8 cellular contexts compared by ENCODE assay signal in the genomic region with DNA sequence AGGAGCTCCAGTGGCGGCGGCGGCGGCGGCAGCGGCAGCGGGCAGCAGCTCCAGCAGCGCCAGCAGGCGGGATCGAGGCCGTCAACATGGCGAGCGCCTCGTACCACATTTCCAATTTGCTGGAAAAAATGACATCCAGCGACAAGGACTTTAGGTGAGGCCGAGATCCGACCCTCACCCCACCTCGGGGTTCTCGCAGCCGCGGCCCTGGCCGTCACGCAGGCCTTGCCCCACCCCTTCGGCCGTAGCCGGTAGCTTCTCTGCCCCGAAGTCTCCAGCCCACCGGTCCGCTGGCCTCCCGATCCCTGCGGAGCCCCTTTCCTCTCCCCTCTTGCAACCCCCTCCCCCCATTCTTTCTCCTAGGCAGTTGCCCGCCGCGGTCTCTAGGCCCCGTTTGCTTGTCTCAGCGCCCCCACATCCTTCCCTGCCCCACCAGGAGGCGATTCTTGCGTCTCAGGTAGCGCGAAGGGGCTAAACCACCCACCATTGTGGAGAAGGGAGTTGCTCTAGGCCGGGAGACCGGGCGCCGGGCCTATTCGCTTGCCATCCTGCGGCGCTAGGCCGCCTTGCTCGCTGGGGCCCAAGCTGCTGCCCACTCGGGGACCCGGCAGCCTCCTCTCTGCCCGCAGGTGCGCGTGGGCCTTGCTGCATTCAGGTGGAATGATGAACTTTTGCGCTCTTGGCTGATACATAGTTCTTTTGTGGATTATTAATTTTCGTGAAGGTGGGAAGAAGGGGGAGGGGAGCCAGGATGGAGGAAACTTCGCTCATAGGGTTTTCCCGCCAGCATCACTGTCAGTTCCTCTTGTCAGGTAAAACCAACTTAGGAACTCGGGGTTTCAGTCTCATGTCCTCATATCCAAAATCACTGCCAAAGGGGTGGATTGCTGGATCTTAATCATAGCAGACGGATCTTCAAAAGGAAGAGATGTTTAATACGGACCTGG. TPM values are rescaled to one million over a fixed set of nuclear protein-coding genes. Genes with fewer than 3 reads are reported as not detected.
DNase-seq lines count a peak whose midpoint lies in the region; ATAC-seq and TF ChIP-seq lines count a peak whose summit lies in the region.

No MANE protein-coding gene starts in this region.

- H4K20me1 ChIP-seq in DND-41 (ENCODE audit: insufficient read depth, low read length) = peaks cover 47% of the 10 kb centered on the region; the same call in 1 of the 2 replicates
- H4K20me1 ChIP-seq in SK-N-SH (ENCODE audit: insufficient read depth) = peaks cover 50% of the 10 kb centered on the region
- H4K20me1 ChIP-seq in hepatocyte (ENCODE audit: insufficient read depth, poor library complexity, severe bottlenecking) = peaks cover 46% of the 10 kb centered on the region

- peak overlapping the region; percentile 75 to 95 for H3K4me3 ChIP-seq in DND-41 (ENCODE audit: low read depth in 1 of 2, low read length in 2 of 2)
- H3K4me3 ChIP-seq in SK-N-SH (ENCODE audit: low read depth in 2 of 2, low read length in 1 of 2) = peak overlapping the region; percentile 95
- peak overlapping the region; percentile 86 for H3K4me3 ChIP-seq in hepatocyte
- H3K4me3 ChIP-seq in sigmoid colon = peak overlapping the region; percentile 78 to 96 (median 89)

- peak overlapping the region; percentile 93 to 100 (median 99) for H3K27ac Mint-ChIP-seq in IgD-negative memory B cell

- WGBS in SK-N-SH (ENCODE audit: low lambda C conversion rate) = 0% methylated on average over 39 of the region's 61 CpGs
- 0 to 1% (median 1%) methylated on average over 53 to 61 of the region's 61 CpGs for WGBS in adipose tissue, 3 donors
- 2% methylated on average over 52 of the region's 61 CpGs for WGBS in hepatocyte (ENCODE audit: low lambda C conversion rate, missing lambda C conversion rate)
- 0% methylated on average over 61 of the region's 61 CpGs for WGBS in sigmoid colon, 2 donors

- no peak for TF ChIP-seq RAD21 in SK-N-SH (IDR thresholded peaks at IDR 0.05; ENCODE audit: low read length)

- H3K9me3 Mint-ChIP-seq in IgD-negative memory B cell = no peaks in the 10 kb centered on the region

- TF ChIP-seq EP300 in SK-N-SH (IDR thresholded peaks at IDR 0.05; ENCODE audit: borderline replicate concordance in 1 of 2, low read depth in 1 of 2, low read length in 1 of 2) (no peak), sigmoid colon (IDR thresholded peaks at IDR 0.05) (no peak)

- H2AFZ ChIP-seq in DND-41 (ENCODE audit: low read depth, low read length) (peak overlapping the region; percentile 78), SK-N-SH (ENCODE audit: low read depth) (peak overlapping the region; percentile 61), hepatocyte (peak overlapping the region; percentile 11)

- no peak for TF ChIP-seq POLR2A in sigmoid colon (IDR thresholded peaks at IDR 0.05)

- DNase-seq in DND-41 = peak; percentile 60
- DNase-seq in SK-N-SH = peak; percentile 72
- peak; percentile 69 for DNase-seq in hepatocyte (ENCODE audit: low spot score)
- peak; percentile 79 for DNase-seq in sigmoid colon
- DNase-seq in NCI-H1048 (lab: John Stamatoyannopoulos, UW) = no peak

- peaks cover 22% of the 10 kb centered on the region for H3K36me3 ChIP-seq in DND-41 (ENCODE audit: insufficient read depth, low read length)
- peaks cover 5 to 10% of the 10 kb centered on the region in 2 experiments for H3K36me3 ChIP-seq in SK-N-SH (replicated peaks in 1 of 2; ENCODE audit: control insufficient read depth in 1 of 2, insufficient read depth in 2 of 2, low read length in 1 of 2)
- no peaks in the 10 kb centered on the region for H3K36me3 ChIP-seq in hepatocyte (replicated peaks; ENCODE audit: insufficient read depth, low read depth)
- H3K36me3 ChIP-seq in sigmoid colon = no peaks in the 10 kb centered on the region

- peak; percentile 20 for TF ChIP-seq CTCF in DND-41 (IDR thresholded peaks at IDR 0.05; ENCODE audit: borderline replicate concordance, extremely low read depth, low read length, poor library complexity, severe bottlenecking)
- TF ChIP-seq CTCF in SK-N-SH (IDR thresholded peaks at IDR 0.05) = no peak
- TF ChIP-seq CTCF in hepatocyte (IDR thresholded peaks at IDR 0.05; ENCODE audit: poor library complexity) = no peak
- TF ChIP-seq CTCF in sigmoid colon (IDR thresholded peaks at IDR 0.05) = no peak

- H3K4me1 ChIP-seq in DND-41 (ENCODE audit: insufficient read depth, low read length) = peaks cover 38% of the 10 kb centered on the region
- H3K4me1 ChIP-seq in SK-N-SH (ENCODE audit: control insufficient read depth in 1 of 2, insufficient read depth in 2 of 2, low read depth in 1 of 2, low read length in 1 of 2) = peaks cover 12 to 18% of the 10 kb centered on the region in 2 experiments; a peak in 3 of 4 replicates
- H3K4me1 ChIP-seq in hepatocyte (ENCODE audit: insufficient read depth) = peaks cover 23% of the 10 kb centered on the region
- H3K4me1 ChIP-seq in sigmoid colon = peaks cover 0 to 56% (median 50%) of the 10 kb centered on the region in 4 donors

- H3K27me3 ChIP-seq in DND-41 (ENCODE audit: insufficient read depth, low read length, poor library complexity) (no peaks in the 10 kb centered on the region), SK-N-SH (ENCODE audit: insufficient read depth) (no peaks in the 10 kb centered on the region), hepatocyte (no peaks in the 10 kb centered on the region), sigmoid colon (no peaks in the 10 kb centered on the region)

- H3K79me2 ChIP-seq in DND-41 (ENCODE audit: insufficient read depth, low read length) = peaks cover 64% of the 10 kb centered on the region
- H3K79me2 ChIP-seq in SK-N-SH (ENCODE audit: insufficient read depth) = peaks cover 53% of the 10 kb centered on the region
- H3K79me2 ChIP-seq in hepatocyte = peaks cover 51% of the 10 kb centered on the region

- H3K4me1 Mint-ChIP-seq in IgD-negative memory B cell = peaks cover 19 to 41% (median 36%) of the 10 kb centered on the region in 3 donors

- H3K27ac ChIP-seq in DND-41 (ENCODE audit: low read length) (peak overlapping the region; percentile 98), SK-N-SH (ENCODE audit: low read depth in 2 of 2, low read length in 1 of 2) (peak overlapping the region; percentile 94 to 99), adipose tissue (ENCODE audit: low read depth, low read length) (peak overlapping the region; percentile 70), hepatocyte (peak overlapping the region; percentile 91), sigmoid colon (peak overlapping the region; percentile 90 to 99 (median 99))

- peak overlapping the region; percentile 98 for H3K9ac ChIP-seq in DND-41 (ENCODE audit: low read depth, low read length)
- H3K9ac ChIP-seq in SK-N-SH = peak overlapping the region; percentile 94

- H3K4me2 ChIP-seq in DND-41 (ENCODE audit: insufficient read depth, low read length) (peak overlapping the region; percentile 81), SK-N-SH (peak overlapping the region; percentile 82), hepatocyte (peak overlapping the region; percentile 79)

- peak overlapping the region; percentile 90 to 98 (median 93) for H3K4me3 Mint-ChIP-seq in IgD-negative memory B cell

- ATAC-seq in DND-41 (ENCODE audit: insufficient read depth, low read depth) = peak; percentile 1; the same call in 2 of the 3 replicates
- ATAC-seq in GM21515 (IDR thresholded peaks at IDR 0.05; ENCODE audit: unreplicated experiment) = peak; percentile 11

- H3K9me2 ChIP-seq in SK-N-SH (no peaks in the 10 kb centered on the region), hepatocyte (replicated peaks; ENCODE audit: insufficient read depth) (no peaks in the 10 kb centered on the region)

- intact Hi-C loops in sigmoid colon (cut with DNase I) = loop anchor here (10.0 kb wide), 2 partner anchors 385 to 1535 kb away; partner anchors contain the start of gene MDM2

- peaks cover 16% of the 10 kb centered on the region for H3F3A ChIP-seq in SK-N-SH (replicated peaks; ENCODE audit: insufficient read depth)

- CTCF ChIA-PET in SK-N-SH (lab: Yijun Ruan, JAX) = interaction anchor here (0.7 to 1.4 kb wide), 9 partner anchors 8 to 980 kb away, joined by 3 to 6 read pairs (median 3); no protein-coding TSS in a partner anchor

- H3K27me3 Mint-ChIP-seq in IgD-negative memory B cell = no peaks in the 10 kb centered on the region

- H3K9me3 ChIP-seq in DND-41 (ENCODE audit: insufficient read depth, low read length, severe bottlenecking) = no peaks in the 10 kb centered on the region
- no peaks in the 10 kb centered on the region for H3K9me3 ChIP-seq in SK-N-SH
- H3K9me3 ChIP-seq in hepatocyte (ENCODE audit: low read depth) = no peaks in the 10 kb centered on the region
- H3K9me3 ChIP-seq in sigmoid colon = no peaks in the 10 kb centered on the region

- POLR2A ChIA-PET in SK-N-SH (lab: Yijun Ruan, JAX) = interaction anchor here (0.9 to 1.9 kb wide), 6 partner anchors 12 to 385 kb away, joined by 3 to 8 read pairs (median 4); partner anchors contain the start of gene DYRK2

- H3K36me3 Mint-ChIP-seq in IgD-negative memory B cell = peaks cover 4% of the 10 kb centered on the region

TF ChIP-seq in SK-N-SH, 30 proteins besides CTCF, POLR2A, EP300 and RAD21:
- no peak; the same call in 1 of the 2 replicates for TF ChIP-seq YY1 (IDR thresholded peaks at IDR 0.05; ENCODE audit: low read depth)
- no peak for TF ChIP-seq RXRA (IDR thresholded peaks at IDR 0.05; ENCODE audit: borderline replicate concordance, low read depth)
- no peak for TF ChIP-seq CHD2 (IDR thresholded peaks at IDR 0.05; ENCODE audit: low read length, partially characterized antibody)
TF ChIP-seq in SK-N-SH: peak in this region for 0.

RNA-seq across cellular contexts. Expression of gene CAND1, which starts 0.7 kb away (rescaled TPM):
- 49.0 TPM for polyA plus RNA-seq in IgD-negative memory B cell
- 17.4 and 26.5 TPM in 2 replicates for polyA plus RNA-seq in SK-N-SH (2012; rRNA removed)
- 25.5 and 26.5 TPM in 2 replicates for polyA plus RNA-seq in SK-N-SH (2012; cell fraction: cytosol; rRNA removed)
- 24.8 and 44.4 TPM in 2 replicates for polyA plus RNA-seq in SK-N-SH (2012; cell fraction: nucleus; rRNA removed)
- 10 to 100 TPM; 16.2 to 27.9 (median 26.6) TPM for polyA plus RNA-seq in adipose tissue
- 130 and 138 TPM in 2 replicates for total RNA-seq in hepatocyte
- polyA plus RNA-seq in hepatocyte = 101 and 113 TPM in 2 replicates
- 10 to 100 TPM; 63.0 to 86.5 (median 77.2) TPM for total RNA-seq in sigmoid colon
- polyA plus RNA-seq in sigmoid colon = 10 to 100 TPM; 10.2 to 32.4 (median 14.3) TPM

Comparison
In these comparisons a context has a peak if more than half of its experiments do, and no peak if none do; other contexts are left out.
1. H2AFZ ChIP-seq: peak in every context shown above with its lines; median percentile 78 in DND-41; 61 in SK-N-SH; 11 in hepatocyte.